18 cellular contexts compared by ENCODE assay signal in the genomic region with DNA sequence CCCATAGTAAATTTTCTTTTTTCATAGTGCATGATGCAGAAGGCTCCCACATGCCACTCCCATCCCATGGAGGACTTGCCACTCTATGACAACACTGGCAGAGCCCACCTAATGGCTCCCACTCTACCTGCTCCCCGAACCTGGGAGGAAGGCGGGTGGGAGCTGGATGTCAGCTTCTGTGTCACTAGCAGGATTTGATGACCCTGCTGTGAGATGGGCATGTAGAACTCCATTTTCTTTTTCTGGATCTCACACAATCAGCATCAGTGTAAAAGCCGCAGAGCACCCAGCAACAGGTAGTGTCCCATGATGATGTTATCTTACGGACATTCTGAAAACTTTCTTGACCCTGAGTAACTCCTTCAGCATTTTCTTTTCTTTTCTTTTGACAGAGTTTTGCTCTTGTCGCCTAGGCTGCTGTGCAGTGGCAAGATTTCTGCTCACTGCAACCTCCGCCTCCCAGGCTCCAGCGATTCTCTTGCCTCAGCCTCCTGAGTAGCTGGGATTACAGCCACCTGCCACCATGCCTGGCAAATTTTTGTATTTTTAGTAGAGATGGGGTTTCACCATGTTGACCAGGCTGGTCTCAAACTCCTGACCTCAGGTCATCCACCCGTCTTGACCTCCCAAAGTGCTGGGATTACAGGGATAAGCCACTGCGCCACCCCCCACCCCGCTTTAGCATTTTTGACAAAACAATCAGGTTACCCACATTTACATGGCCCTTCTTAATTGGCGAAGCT. TPM values are rescaled to one million over a fixed set of nuclear protein-coding genes. Genes with fewer than 3 reads are reported as not detected.
A peak's percentile ranks its signal among the peaks of the same experiment; 100 is the strongest.
DNase-seq lines count a peak whose midpoint lies in the region; ATAC-seq and TF ChIP-seq lines count a peak whose summit lies in the region.
"Had no signal": no experiment of that assay in that cellular context is flagged by ENCODE, and none has a peak within 500 bp of the region (broad histone marks: within the 10 kb centered on the region; RNA-seq: fewer than 3 reads in every experiment).

No MANE protein-coding gene starts in this region.

- peak overlapping the region; percentile 48; the same call in 1 of the 2 replicates for H2BK120ac ChIP-seq in IMR-90 (ENCODE audit: low read depth, low read length)

- no peak overlapping the region for H2BK5ac ChIP-seq in IMR-90 (ENCODE audit: low read depth, low read length, poor library complexity, severe bottlenecking)

- TF ChIP-seq POLR2A in IMR-90 (IDR thresholded peaks at IDR 0.05; ENCODE audit: low read depth, low read length), result no peak
- no peak for TF ChIP-seq POLR2A in gastroesophageal sphincter (IDR thresholded peaks at IDR 0.05)

- H3K4me1 ChIP-seq in IMR-90 (ENCODE audit: control insufficient read depth, insufficient read depth, low read length) (peaks cover 3% of the 10 kb centered on the region), gastroesophageal sphincter (peaks cover 6 to 10% (median 7%) of the 10 kb centered on the region in 3 donors), subcutaneous abdominal adipose tissue (ENCODE audit: control insufficient read depth in 5 of 5, insufficient read depth in 5 of 5, low read length in 5 of 5) (peaks cover 0 to 15% (median 7%) of the 10 kb centered on the region in 5 donors), SK-N-SH (ENCODE audit: control insufficient read depth in 1 of 2, insufficient read depth in 2 of 2, low read depth in 1 of 2, low read length in 1 of 2) (no peaks in the 10 kb centered on the region; a peak in 2 of 4 replicates)
- H3K4me1 ChIP-seq: A549 had no signal

- no peak overlapping the region for H3K4me3 ChIP-seq in IMR-90 (ENCODE audit: insufficient read depth, low read depth, low read length)
- no peak overlapping the region for H3K4me3 ChIP-seq in gastroesophageal sphincter
- H3K4me3 ChIP-seq in subcutaneous abdominal adipose tissue (ENCODE audit: low read depth in 1 of 5, low read length in 5 of 5), result no peak overlapping the region
- H3K4me3 ChIP-seq in SK-N-SH (ENCODE audit: low read depth in 2 of 2, low read length in 1 of 2), result no peak overlapping the region
- H3K4me3 ChIP-seq: A549 had no signal

- no peak overlapping the region; the same call in 1 of the 2 replicates for H3K18ac ChIP-seq in IMR-90 (ENCODE audit: low read depth, low read length)

- 0 out of 4 replicates have a peak overlapping the region, but pooled peaks of 1 of the 2 experiments have one; percentile 25 for H4K8ac ChIP-seq in IMR-90 (ENCODE audit: low read depth in 2 of 2, low read length in 2 of 2)

- H3K4ac ChIP-seq in IMR-90 (ENCODE audit: low read depth, low read length), result no peak overlapping the region

- intact Hi-C loops in IMR-90 (cut with micrococcal nuclease), result no loop called here

- DNase-seq in D341Med (ENCODE audit: low spot score) (peak; percentile 37), IMR-90 (no peak), SK-N-SH (no peak), NCI-H2107 (lab: John Stamatoyannopoulos, UW) (no peak)
- DNase-seq: CD8-positive, alpha-beta T cell; COR-L47; DND-41; GDM1; GOT3; H9 had no signal

- H3K9me3 ChIP-seq in IMR-90 (ENCODE audit: control insufficient read depth, insufficient read depth, low read length) (no peaks in the 10 kb centered on the region), gastroesophageal sphincter (no peaks in the 10 kb centered on the region), subcutaneous abdominal adipose tissue (ENCODE audit: control insufficient read depth in 5 of 5, low read length in 5 of 5) (no peaks in the 10 kb centered on the region), SK-N-SH (no peaks in the 10 kb centered on the region)
- H3K9me3 ChIP-seq: A549 had no signal

- H2AK5ac ChIP-seq in IMR-90 (ENCODE audit: low read depth, low read length), result peak overlapping the region; percentile 50; the same call in 1 of the 2 replicates

- ATAC-seq in IMR-90 (ENCODE audit: low read depth) (no peak), gastroesophageal sphincter (peak; percentile 25), HG02678 (IDR thresholded peaks at IDR 0.05; ENCODE audit: unreplicated experiment) (no peak)
- ATAC-seq: A549; CD8-positive, alpha-beta T cell had no signal

- TF ChIP-seq EP300 in gastroesophageal sphincter (IDR thresholded peaks at IDR 0.05), result no peak
- TF ChIP-seq EP300 in SK-N-SH (IDR thresholded peaks at IDR 0.05; ENCODE audit: borderline replicate concordance in 1 of 2, low read depth in 1 of 2, low read length in 1 of 2), result no peak

- H3K9me1 ChIP-seq in IMR-90 (ENCODE audit: insufficient read depth, low read length), result no peaks in the 10 kb centered on the region

- no peaks in the 10 kb centered on the region for H3K27me3 ChIP-seq in IMR-90 (ENCODE audit: control insufficient read depth, insufficient read depth, low read length)
- H3K27me3 ChIP-seq in gastroesophageal sphincter, result no peaks in the 10 kb centered on the region
- no peaks in the 10 kb centered on the region for H3K27me3 ChIP-seq in subcutaneous abdominal adipose tissue (ENCODE audit: control insufficient read depth in 5 of 5, insufficient read depth in 4 of 5, low read length in 5 of 5)
- no peaks in the 10 kb centered on the region for H3K27me3 ChIP-seq in SK-N-SH (ENCODE audit: insufficient read depth)

- peak overlapping the region; percentile 43 for H2AFZ ChIP-seq in IMR-90 (replicated peaks; ENCODE audit: low read length, poor library complexity)
- no peak overlapping the region for H2AFZ ChIP-seq in SK-N-SH (ENCODE audit: low read depth)

- in situ Hi-C loops in IMR-90 (cut with MboI; ENCODE audit: low sequenced_read_pairs), result no loop called here

- 0 out of 2 replicates have a peak overlapping the region, but pooled peaks have one; percentile 22 for H3K14ac ChIP-seq in IMR-90 (replicated peaks; ENCODE audit: low read depth, low read length)

- POLR2A ChIA-PET in IMR-90 (lab: Charles Lee; ENCODE audit: unreplicated experiment), result no interaction called here
- POLR2A ChIA-PET in SK-N-SH (lab: Yijun Ruan, JAX), result no interaction called here

- TF ChIP-seq CTCF in IMR-90 (conservative IDR thresholded peaks at IDR 0.05; ENCODE audit: low read depth, low read length) (no peak), gastroesophageal sphincter (IDR thresholded peaks at IDR 0.05) (no peak), SK-N-SH (IDR thresholded peaks at IDR 0.05) (no peak)

- H4K5ac ChIP-seq in IMR-90 (ENCODE audit: low read depth, low read length), result no peak overlapping the region; the same call in 1 of the 2 replicates

- H2BK15ac ChIP-seq in IMR-90 (ENCODE audit: low read depth, low read length), result peak overlapping the region; percentile 90; the same call in 1 of the 3 replicates

- BruUV-seq in IMR-90 (replicated peaks; lab: Mats Ljungman, UMichigan), result no TSS peak

- no peak overlapping the region for H3K56ac ChIP-seq in IMR-90 (ENCODE audit: extremely low read depth, insufficient read depth, low read length)

- H3K9me2 ChIP-seq in SK-N-SH, result no peaks in the 10 kb centered on the region

- H3K4me2 ChIP-seq in IMR-90 (ENCODE audit: low read depth, low read length) (no peak overlapping the region), SK-N-SH (no peak overlapping the region)
- H3K4me2 ChIP-seq: A549 had no signal

- peak overlapping the region; percentile 53 for H2BK20ac ChIP-seq in IMR-90 (ENCODE audit: low read depth, low read length)

- H3K36me3 ChIP-seq in IMR-90 (ENCODE audit: control insufficient read depth, insufficient read depth, low read length), result peaks cover 3% of the 10 kb centered on the region; the same call in 1 of the 2 replicates
- no peaks in the 10 kb centered on the region for H3K36me3 ChIP-seq in gastroesophageal sphincter
- H3K36me3 ChIP-seq in subcutaneous abdominal adipose tissue (ENCODE audit: control insufficient read depth in 5 of 5, insufficient read depth in 5 of 5, low read length in 5 of 5), result peaks cover 4 to 39% (median 22%) of the 10 kb centered on the region in 5 donors
- no peaks in the 10 kb centered on the region for H3K36me3 ChIP-seq in SK-N-SH (replicated peaks in 1 of 2; ENCODE audit: control insufficient read depth in 1 of 2, insufficient read depth in 2 of 2, low read length in 1 of 2)

- H3F3A ChIP-seq in SK-N-SH (replicated peaks; ENCODE audit: insufficient read depth), result peaks cover 3% of the 10 kb centered on the region

- TF ChIP-seq RAD21 in IMR-90 (IDR thresholded peaks at IDR 0.05; ENCODE audit: low read length) (no peak), SK-N-SH (IDR thresholded peaks at IDR 0.05; ENCODE audit: low read length) (no peak)

- H4K20me1 ChIP-seq in IMR-90 (ENCODE audit: insufficient read depth, low read length) (no peaks in the 10 kb centered on the region), SK-N-SH (ENCODE audit: insufficient read depth) (no peaks in the 10 kb centered on the region)

- CTCF ChIA-PET in IMR-90 (lab: Yijun Ruan, JAX), result no interaction called here
- CTCF ChIA-PET in SK-N-SH (lab: Yijun Ruan, JAX), result no interaction called here

- dilution Hi-C loops in IMR-90 (cut with HindIII; ENCODE audit: low sequenced_read_pairs, unreplicated experiment), result no loop called here

- no peak overlapping the region for H3K23ac ChIP-seq in IMR-90 (ENCODE audit: low read depth, low read length)

- no peaks in the 10 kb centered on the region for H3K79me2 ChIP-seq in SK-N-SH (ENCODE audit: insufficient read depth)

- no peak overlapping the region for H2AK9ac ChIP-seq in IMR-90 (replicated peaks; ENCODE audit: low read depth, low read length, poor library complexity)

- H3K79me1 ChIP-seq in IMR-90 (ENCODE audit: low read depth in 1 of 2, low read length in 2 of 2), result no peaks in the 10 kb centered on the region

- H3K9ac ChIP-seq in IMR-90 (ENCODE audit: low read depth, low read length) (no peak overlapping the region), subcutaneous abdominal adipose tissue (ENCODE audit: low read length in 5 of 5) (no peak overlapping the region), SK-N-SH (no peak overlapping the region)

- H4K91ac ChIP-seq in IMR-90 (ENCODE audit: insufficient read depth, low read depth, low read length), result no peak overlapping the region

- WGBS in IMR-90 (ENCODE audit: extremely low coverage in 2 of 2, insufficient read length in 1 of 2), 2 experiments, result 94% methylated on average over 2 of the region's 11 CpGs; no CpG with 5 or more reads in 1 of the 2 experiments
- 84 to 88% methylated on average over 5 to 6 of the region's 11 CpGs for WGBS in gastroesophageal sphincter (ENCODE audit: low coverage in 1 of 2), 2 donors
- 46% methylated on average over 11 of the region's 11 CpGs for WGBS in SK-N-SH (ENCODE audit: low lambda C conversion rate)

- H3K27ac ChIP-seq in IMR-90 (ENCODE audit: insufficient read depth, low read length) (no peak overlapping the region), gastroesophageal sphincter (no peak overlapping the region), subcutaneous abdominal adipose tissue (ENCODE audit: low read depth, low read length) (peak overlapping the region; percentile 6), SK-N-SH (ENCODE audit: low read depth in 2 of 2, low read length in 1 of 2) (no peak overlapping the region)
- H3K27ac ChIP-seq: A549 had no signal

RNA-seq across cellular contexts. Expression of a gene that starts 15.0 kb away (rescaled TPM):
- total RNA-seq in IMR-90 (2012; rRNA removed) (not detected in 2 replicates), gastroesophageal sphincter (1 to 10 TPM in 1 of 4 donors, under 1 TPM in 1, not detected in 2; 0.54 to 1.4 TPM)
- polyA plus RNA-seq in IMR-90 (2012; rRNA removed) (not detected in 2 replicates), SK-N-SH (2012; rRNA removed) (not detected in 2 replicates)
- polyA plus RNA-seq in IMR-90 (2012; cell fraction: cytosol; rRNA removed), result not detected in 2 replicates
- polyA plus RNA-seq in IMR-90 (2012; cell fraction: nucleus; rRNA removed; ENCODE audit: low replicate concordance), result not detected in 2 replicates
- polyA plus RNA-seq in SK-N-SH (2012; cell fraction: cytosol; rRNA removed), result not detected in 2 replicates
- not detected in 2 replicates for polyA plus RNA-seq in SK-N-SH (2012; cell fraction: nucleus; rRNA removed)
- total RNA-seq: CD8-positive, alpha-beta T cell; H9; HT1080 had no signal
- polyA plus RNA-seq: A549, AG04450, BJ, CD14-positive monocyte had no signal

RNA-seq across cellular contexts. Expression of a gene that starts 15.4 kb away (rescaled TPM):
- total RNA-seq in IMR-90 (2012; rRNA removed), result under 0.01 and 0.36 TPM in 2 replicates
- polyA plus RNA-seq in IMR-90 (2012; rRNA removed), result 0.10 and 0.46 TPM in 2 replicates
- polyA plus RNA-seq in IMR-90 (2012; cell fraction: cytosol; rRNA removed), result 0.40 TPM in 1 of 2 replicates, not detected in the other
- 0.08 and 1.1 TPM in 2 replicates for polyA plus RNA-seq in IMR-90 (2012; cell fraction: nucleus; rRNA removed; ENCODE audit: low replicate concordance)
- total RNA-seq in gastroesophageal sphincter, result 100 to 1,000 TPM; 224 to 714 (median 463) TPM
- polyA plus RNA-seq in SK-N-SH (2012; rRNA removed), result not detected in 2 replicates
- polyA plus RNA-seq in SK-N-SH (2012; cell fraction: cytosol; rRNA removed), result not detected in 2 replicates
- not detected in 2 replicates for polyA plus RNA-seq in SK-N-SH (2012; cell fraction: nucleus; rRNA removed)
- total RNA-seq: CD8-positive, alpha-beta T cell; H9; HT1080 had no signal
- polyA plus RNA-seq: A549, CD14-positive monocyte had no signal

RNA-seq across cellular contexts. Expression of a gene that starts 46.7 kb away (rescaled TPM):
- not detected in 2 replicates for total RNA-seq in IMR-90 (2012; rRNA removed)
- polyA plus RNA-seq in IMR-90 (2012; rRNA removed), result 0.26 TPM in 1 of 2 replicates, not detected in the other
- polyA plus RNA-seq in IMR-90 (2012; cell fraction: cytosol; rRNA removed), result 0.07 and 0.24 TPM in 2 replicates
- polyA plus RNA-seq in IMR-90 (2012; cell fraction: nucleus; rRNA removed; ENCODE audit: low replicate concordance), result 0.17 and 0.21 TPM in 2 replicates
- total RNA-seq in gastroesophageal sphincter, result 10 to 100 TPM in 1 of 4 donors, 1 to 10 TPM in 3; 2.6 to 11.3 (median 7.2) TPM
- not detected in 2 replicates for polyA plus RNA-seq in SK-N-SH (2012; rRNA removed)
- 0.03 TPM in 1 of 2 replicates, not detected in the other for polyA plus RNA-seq in SK-N-SH (2012; cell fraction: cytosol; rRNA removed)
- polyA plus RNA-seq in SK-N-SH (2012; cell fraction: nucleus; rRNA removed), result not detected in 2 replicates
- total RNA-seq: CD8-positive, alpha-beta T cell; H9; HT1080 had no signal
- polyA plus RNA-seq: A549, CD14-positive monocyte had no signal

Comparison
In these comparisons a context has a peak if more than half of its experiments do, and no peak if none do; other contexts are left out.
1. RNA of a gene that starts 15.4 kb away (total RNA-seq): 224 to 714 TPM in gastroesophageal sphincter; under 0.01 to 0.36 TPM in IMR-90; every median in the first group is over 100 times any median in the second.